In genomic region chr12:53299454-53300180, GRCh38 we compare ENCODE assay signal across 8 cellular contexts. TPM values are rescaled to one million over a fixed set of nuclear protein-coding genes. Genes with fewer than 3 reads are reported as not detected.
DNase-seq lines count a peak whose midpoint lies in the region; ATAC-seq lines count a peak whose summit lies in the region.

Gene MYG1, plus strand, starts transcription at chr12:53299695. Its CDS starts 43 bp downstream, at chr12:53299738.

- H3K4me3 Mint-ChIP-seq in CD8-positive, alpha-beta memory T cell, result peak within 1 kb of the TSS; percentile 97 to 99 (median 98)

- peaks cover 19% of the 10 kb centered on the region for H3K79me1 ChIP-seq in mesendoderm (ENCODE audit: low read length)

- peak; percentile 77 for ATAC-seq in GM19452 (IDR thresholded peaks at IDR 0.05; ENCODE audit: unreplicated experiment)

- H3K56ac ChIP-seq in mesendoderm (ENCODE audit: low read length), result peak within 1 kb of the TSS; percentile 99

- H2AK5ac ChIP-seq in mesendoderm (ENCODE audit: low read length), result peak within 1 kb of the TSS; percentile 59

- POLR2A ChIA-PET in CD8-positive, alpha-beta memory T cell (lab: Charles Lee), result interaction anchor here (0.9 to 1.7 kb wide), 7 partner anchors 22 to 201 kb away, joined by 3 to 13 read pairs (median 5); partner anchors contain the start of genes AAAS, CSAD, TARBP2 and ZNF740

- peak; percentile 75 to 91 (median 83) for DNase-seq in CD8-positive, alpha-beta memory T cell
- DNase-seq in HT-29 (ENCODE audit: low spot score) (peak; percentile 95), NOMO-1 treated with DMSO at 0.1 percent for 48 hours (lab: John Stamatoyannopoulos, UW; ENCODE audit: unreplicated experiment) (peak; percentile 85), mesendoderm (peak; percentile 97)
- peak; percentile 56 to 73 for DNase-seq in activated CD8-positive, alpha-beta memory T cell treated with anti-CD3 and anti-CD28 coated beads for 4 hours (ENCODE audit: low read depth in 2 of 2)
- peak; percentile 62 for DNase-seq in stimulated activated CD8-positive, alpha-beta memory T cell treated with anti-CD3 and anti-CD28 coated beads, Interleukin-12 subunit alpha, Interleukin-12 subunit beta, amount 100 ng/mL, for 4 hours (ENCODE audit: low read depth)

- CTCF ChIA-PET in CD8-positive, alpha-beta memory T cell (lab: Charles Lee), result interaction anchor here (1.0 to 11.3 kb wide), 8 partner anchors 9 to 234 kb away, joined by 3 to 115 read pairs (median 7); partner anchors contain the start of gene AAAS

- H2BK5ac ChIP-seq in mesendoderm (ENCODE audit: low read length), result peak within 1 kb of the TSS; percentile 25

- peaks cover 23% of the 10 kb centered on the region for H3K79me2 ChIP-seq in mesendoderm (ENCODE audit: control insufficient read depth, insufficient read depth, low read length)

- peak within 1 kb of the TSS; percentile 99 for H3K4me2 ChIP-seq in mesendoderm (ENCODE audit: low read length)

- no peak within 1 kb of the TSS for H3K4ac ChIP-seq in mesendoderm (ENCODE audit: low read depth, low read length)

- no peaks in the 10 kb centered on the region for H3K9me3 Mint-ChIP-seq in CD8-positive, alpha-beta memory T cell

- peaks cover 65 to 85% (median 78%) of the 10 kb centered on the region in 3 donors for H3K4me1 Mint-ChIP-seq in CD8-positive, alpha-beta memory T cell

- H3K36me3 Mint-ChIP-seq in CD8-positive, alpha-beta memory T cell, result peaks cover 0 to 76% (median 13%) of the 10 kb centered on the region in 3 donors

- H4K8ac ChIP-seq in mesendoderm (ENCODE audit: low read depth, low read length), result no peak within 1 kb of the TSS

- H2BK15ac ChIP-seq in mesendoderm (replicated peaks; ENCODE audit: low read depth), result no peak within 1 kb of the TSS

- no peaks in the 10 kb centered on the region for H3K27me3 Mint-ChIP-seq in CD8-positive, alpha-beta memory T cell

- peak within 1 kb of the TSS; percentile 63 for H3K27ac ChIP-seq in CD8-positive, alpha-beta memory T cell (ENCODE audit: low read depth, low read length)
- H3K27ac ChIP-seq in mesendoderm (ENCODE audit: low read depth, low read length), result peak within 1 kb of the TSS; percentile 18

- H3K27me3 ChIP-seq in CD8-positive, alpha-beta memory T cell (ENCODE audit: insufficient read depth, low read length, poor library complexity, severe bottlenecking), result no peaks in the 10 kb centered on the region
- H3K27me3 ChIP-seq in endocrine pancreas (ENCODE audit: control insufficient read depth, insufficient read depth, low read length) (no peaks in the 10 kb centered on the region), mesendoderm (ENCODE audit: insufficient read depth, low read length, poor library complexity) (no peaks in the 10 kb centered on the region)

- peaks cover 43% of the 10 kb centered on the region for H3K4me1 ChIP-seq in CD8-positive, alpha-beta memory T cell (ENCODE audit: insufficient read depth, low read length)
- H3K4me1 ChIP-seq in endocrine pancreas (ENCODE audit: control insufficient read depth, insufficient read depth, low read length), result no peaks in the 10 kb centered on the region
- H3K4me1 ChIP-seq in mesendoderm (ENCODE audit: control insufficient read depth, low read depth, low read length), result peaks cover 7% of the 10 kb centered on the region

- H3K9me3 ChIP-seq in CD8-positive, alpha-beta memory T cell (ENCODE audit: low read length), result no peaks in the 10 kb centered on the region
- no peaks in the 10 kb centered on the region for H3K9me3 ChIP-seq in endocrine pancreas (ENCODE audit: control insufficient read depth, low read length)

- peak within 1 kb of the TSS; percentile 91 to 98 (median 95) for H3K27ac Mint-ChIP-seq in CD8-positive, alpha-beta memory T cell

- H2BK120ac ChIP-seq in mesendoderm (ENCODE audit: low read depth, low read length), result no peak within 1 kb of the TSS

- no peak within 1 kb of the TSS for H3K18ac ChIP-seq in mesendoderm (ENCODE audit: low read length)

- peak within 1 kb of the TSS; percentile 87 for H3K4me3 ChIP-seq in CD8-positive, alpha-beta memory T cell (ENCODE audit: low read length)
- H3K4me3 ChIP-seq in endocrine pancreas (ENCODE audit: control insufficient read depth, insufficient read depth, low read length) (peak within 1 kb of the TSS; percentile 80), mesendoderm (ENCODE audit: low read length) (peak within 1 kb of the TSS; percentile 96)

- peak within 1 kb of the TSS; percentile 95 for H3K9ac ChIP-seq in endocrine pancreas (ENCODE audit: control insufficient read depth, insufficient read depth, low read length)
- peak within 1 kb of the TSS; percentile 97 for H3K9ac ChIP-seq in mesendoderm (ENCODE audit: low read length)

- no peak within 1 kb of the TSS for H4K5ac ChIP-seq in mesendoderm (ENCODE audit: low read length)

- no CpG with 5 or more reads among the region's 51 CpGs for WGBS in mesendoderm (ENCODE audit: extremely low coverage, insufficient coverage, low lambda C conversion rate)

- peaks cover 20% of the 10 kb centered on the region for H3K36me3 ChIP-seq in CD8-positive, alpha-beta memory T cell (ENCODE audit: insufficient read depth, low read length)
- H3K36me3 ChIP-seq in endocrine pancreas (ENCODE audit: control insufficient read depth, insufficient read depth, low read length), result no peaks in the 10 kb centered on the region
- peaks cover 2% of the 10 kb centered on the region for H3K36me3 ChIP-seq in mesendoderm (ENCODE audit: control insufficient read depth, insufficient read depth, low read length)

- peak within 1 kb of the TSS; percentile 85 for H3K23ac ChIP-seq in mesendoderm (ENCODE audit: low read length)

RNA-seq across cellular contexts. Expression of gene MYG1, which starts in this region (rescaled TPM):
- 10 to 100 TPM; 81.1 to 82.5 TPM for total RNA-seq in CD8-positive, alpha-beta memory T cell
- polyA plus RNA-seq in CD8-positive, alpha-beta memory T cell, result 67.9 TPM
- total RNA-seq in HT-29 (2014; rRNA removed; shearing (Covaris generic)), result 92.5 and 106 TPM in 2 replicates
- polyA plus RNA-seq in mesendoderm (2013, experiment 1 of 2), result 90.2 TPM
- polyA plus RNA-seq in mesendoderm (2013, experiment 2 of 2), result 93.0 TPM

Comparison
In these comparisons a context has a peak if more than half of its experiments do, and no peak if none do; other contexts are left out.
1. Peak in every context shown above with its lines: DNase-seq, ATAC-seq, H3K4me3 ChIP-seq and H3K27ac ChIP-seq.